20 cellular contexts compared by ENCODE assay signal in genomic region chr18:59546164-59546563, GRCh38.
DNase-seq lines count a peak whose midpoint lies in the region; ATAC-seq, FAIRE-seq and TF ChIP-seq lines count a peak whose summit lies in the region.
"Had no signal": no experiment of that assay in that cellular context is flagged by ENCODE, and none has a peak within 500 bp of the region (broad histone marks: within the 10 kb centered on the region; RNA-seq: fewer than 3 reads in every experiment).

No MANE protein-coding gene starts in this region.

- H3K4me3 Mint-ChIP-seq in astrocyte (ENCODE audit: unreplicated experiment): no peak overlapping the region
- H3K4me3 Mint-ChIP-seq: activated CD4-positive, alpha-beta T cell treated with anti-CD3 and anti-CD28 coated beads, Interleukin-2, amount 10 ng/mL, durations not matched to agents 24 days and 14 days; activated T-helper 1 cell treated with anti-CD3 and anti-CD28 coated beads, Interleukin-12 subunit alpha, Interleukin-12 subunit beta, Interleukin-2, Interleukin-4 antibody, amounts not matched to agents 30 ng/mL and 10 ng/mL and 1 ng/mL, durations not matched to agents 14 hours and 24 hours and 36 hours; brain had no signal

- H3K36me3 ChIP-seq in astrocyte (ENCODE audit: insufficient read depth, low read length) (no peaks in the 10 kb centered on the region), gastroesophageal sphincter (no peaks in the 10 kb centered on the region)
- H3K36me3 ChIP-seq in effector memory CD4-positive, alpha-beta T cell (ENCODE audit: control insufficient read depth, insufficient read depth, low read length): no peaks in the 10 kb centered on the region
- H3K36me3 ChIP-seq: ovary, spleen had no signal

- TF ChIP-seq CTCF in astrocyte (IDR thresholded peaks at IDR 0.05; ENCODE audit: insufficient read depth, low read depth, low read length): no peak
- no peak for TF ChIP-seq CTCF in gastroesophageal sphincter (IDR thresholded peaks at IDR 0.05)

- H3K4me1 Mint-ChIP-seq in astrocyte (ENCODE audit: low read depth, unreplicated experiment): peaks cover 10% of the 10 kb centered on the region
- H3K4me1 Mint-ChIP-seq: activated CD4-positive, alpha-beta T cell treated with anti-CD3 and anti-CD28 coated beads, Interleukin-2, amount 10 ng/mL, durations not matched to agents 24 days and 14 days had no signal

- TF ChIP-seq POLR2A in gastroesophageal sphincter (IDR thresholded peaks at IDR 0.05): no peak

- WGBS in gastroesophageal sphincter (ENCODE audit: low coverage in 1 of 2), 2 donors: 72 to 83% methylated on average over 2 to 3 of the region's 3 CpGs

- peaks cover 5% of the 10 kb centered on the region for H3K4me1 ChIP-seq in astrocyte (ENCODE audit: insufficient read depth, low read length)
- H3K4me1 ChIP-seq in gastroesophageal sphincter: no peaks in the 10 kb centered on the region
- no peaks in the 10 kb centered on the region for H3K4me1 ChIP-seq in effector memory CD4-positive, alpha-beta T cell (ENCODE audit: control insufficient read depth, insufficient read depth, low read length, poor library complexity, severe bottlenecking)
- H3K4me1 ChIP-seq: spleen had no signal

- peaks cover 5% of the 10 kb centered on the region for H4K20me1 ChIP-seq in astrocyte (ENCODE audit: insufficient read depth, low read length)

- H3K9me3 Mint-ChIP-seq in astrocyte (ENCODE audit: unreplicated experiment): peaks cover 2% of the 10 kb centered on the region
- H3K9me3 Mint-ChIP-seq: activated CD4-positive, alpha-beta T cell treated with anti-CD3 and anti-CD28 coated beads, Interleukin-2, amount 10 ng/mL, durations not matched to agents 24 days and 14 days; activated T-helper 1 cell treated with anti-CD3 and anti-CD28 coated beads, Interleukin-12 subunit alpha, Interleukin-12 subunit beta, Interleukin-2, Interleukin-4 antibody, amounts not matched to agents 30 ng/mL and 10 ng/mL and 1 ng/mL, durations not matched to agents 14 hours and 24 hours and 36 hours had no signal

- no peak for FAIRE-seq in astrocyte (lab: Jason Lieb, UNC)
- FAIRE-seq: islet of Langerhans had no signal

- H3K27me3 ChIP-seq in astrocyte (ENCODE audit: insufficient read depth, low read length): no peaks in the 10 kb centered on the region
- no peaks in the 10 kb centered on the region for H3K27me3 ChIP-seq in gastroesophageal sphincter
- H3K27me3 ChIP-seq in effector memory CD4-positive, alpha-beta T cell (replicated peaks; ENCODE audit: control insufficient read depth, insufficient read depth, low read length, poor library complexity, severe bottlenecking): no peaks in the 10 kb centered on the region
- H3K27me3 ChIP-seq: ovary had no signal

- H3K4me3 ChIP-seq in astrocyte (ENCODE audit: insufficient read depth, low read depth, low read length): no peak overlapping the region
- H3K4me3 ChIP-seq in gastroesophageal sphincter: no peak overlapping the region
- no peak overlapping the region for H3K4me3 ChIP-seq in effector memory CD4-positive, alpha-beta T cell (ENCODE audit: insufficient read depth, low read depth, low read length, poor library complexity, severe bottlenecking)
- H3K4me3 ChIP-seq: ovary, spleen had no signal

- no peaks in the 10 kb centered on the region for H3K36me3 Mint-ChIP-seq in astrocyte (ENCODE audit: low read depth, unreplicated experiment)
- H3K36me3 Mint-ChIP-seq: brain had no signal

- no peak overlapping the region for H2AFZ ChIP-seq in astrocyte (ENCODE audit: low read depth, low read length)

- no peak for TF ChIP-seq EP300 in gastroesophageal sphincter (IDR thresholded peaks at IDR 0.05)

- DNase-seq in AG08396 (ENCODE audit: low spot score) (peak; percentile 17), astrocyte (ENCODE audit: low read depth) (peak; percentile 89), iris pigment epithelial cell (ENCODE audit: low read depth) (peak; percentile 92), NCI-H345 (lab: John Stamatoyannopoulos, UW) (no peak)
- DNase-seq in effector memory CD4-positive, alpha-beta T cell: no peak
- DNase-seq: activated CD4-positive, alpha-beta T cell treated with anti-CD3 and anti-CD28 coated beads, Interleukin-2, amount 10 ng/mL, durations not matched to agents 24 days and 14 days; DMS153; NCI-H1930; NCI-H774; ovary; spleen; T-helper 2 cell had no signal

- no peaks in the 10 kb centered on the region for H3K9me3 ChIP-seq in astrocyte (ENCODE audit: insufficient read depth, low read depth, low read length)
- H3K9me3 ChIP-seq in gastroesophageal sphincter: no peaks in the 10 kb centered on the region
- H3K9me3 ChIP-seq in effector memory CD4-positive, alpha-beta T cell (ENCODE audit: control insufficient read depth, low read length): no peaks in the 10 kb centered on the region
- H3K9me3 ChIP-seq: ovary had no signal

- H3K27ac ChIP-seq in astrocyte (ENCODE audit: low read depth, low read length) (no peak overlapping the region), gastroesophageal sphincter (no peak overlapping the region)
- H3K27ac ChIP-seq in effector memory CD4-positive, alpha-beta T cell (ENCODE audit: insufficient read depth, low read length, poor library complexity, severe bottlenecking): no peak overlapping the region
- H3K27ac ChIP-seq: ovary, spleen had no signal

- H3K27me3 Mint-ChIP-seq in astrocyte (ENCODE audit: low read depth, unreplicated experiment): no peaks in the 10 kb centered on the region

- no peaks in the 10 kb centered on the region for H3K79me2 ChIP-seq in astrocyte (ENCODE audit: insufficient read depth, low read length)

- no peak overlapping the region for H3K4me2 ChIP-seq in astrocyte (ENCODE audit: low read length)

- H3K27ac Mint-ChIP-seq in astrocyte (ENCODE audit: unreplicated experiment): no peak overlapping the region
- H3K27ac Mint-ChIP-seq: activated CD4-positive, alpha-beta T cell treated with anti-CD3 and anti-CD28 coated beads, Interleukin-2, amount 10 ng/mL, durations not matched to agents 24 days and 14 days; activated T-helper 1 cell treated with anti-CD3 and anti-CD28 coated beads, Interleukin-12 subunit alpha, Interleukin-12 subunit beta, Interleukin-2, Interleukin-4 antibody, amounts not matched to agents 30 ng/mL and 10 ng/mL and 1 ng/mL, durations not matched to agents 14 hours and 24 hours and 36 hours; brain had no signal

- ATAC-seq in HG02610 (IDR thresholded peaks at IDR 0.05; ENCODE audit: unreplicated experiment) (peak; percentile 86), gastroesophageal sphincter (no peak), HG03571 (IDR thresholded peaks at IDR 0.05; ENCODE audit: unreplicated experiment) (no peak)
- ATAC-seq: HCT116, Right ventricle myocardium inferior had no signal

- H3K9ac ChIP-seq in astrocyte (ENCODE audit: low read length): no peak overlapping the region

Comparison
In these comparisons a context has a peak if more than half of its experiments do, and no peak if none do; other contexts are left out.
1. DNase-seq: peak in AG08396 (single experiment), astrocyte (single experiment) and iris pigment epithelial cell (single experiment); none in NCI-H345 (single experiment) and effector memory CD4-positive, alpha-beta T cell (0 of 3).